9 cellular contexts compared by ENCODE assay signal in the genomic region with DNA sequence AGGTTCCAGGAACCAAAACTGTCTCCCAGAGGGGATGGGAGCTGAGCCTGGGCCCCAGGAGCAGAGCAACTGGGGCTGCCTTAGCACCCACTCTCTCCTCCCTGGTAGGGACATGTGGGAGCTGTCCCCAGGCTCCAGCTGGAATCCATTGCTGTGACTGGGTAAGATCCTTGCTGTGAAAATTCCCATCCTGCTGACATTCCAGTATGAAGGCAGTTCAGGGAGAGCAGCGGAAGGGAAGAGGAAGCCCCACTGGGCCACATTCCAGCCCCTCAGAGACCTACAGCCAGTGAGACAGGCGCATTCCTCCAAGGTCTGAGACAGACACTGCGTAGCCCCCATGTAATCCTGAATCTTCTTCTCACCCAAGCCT. TPM values are rescaled to one million over a fixed set of nuclear protein-coding genes. Genes with fewer than 3 reads are reported as not detected.
A peak's percentile ranks its signal among the peaks of the same experiment; 100 is the strongest.
DNase-seq lines count a peak whose midpoint lies in the region; ATAC-seq and TF ChIP-seq lines count a peak whose summit lies in the region.
"Had no signal": no experiment of that assay in that cellular context is flagged by ENCODE, and none has a peak within 500 bp of the region (broad histone marks: within the 10 kb centered on the region; RNA-seq: fewer than 3 reads in every experiment).

No MANE protein-coding gene starts in this region.

- H3K9me3 ChIP-seq in mesodermal cell (ENCODE audit: control insufficient read depth, low read length) = no peaks in the 10 kb centered on the region

- 33 to 68% methylated on average over 1 to 3 of the region's 3 CpGs for WGBS in mesodermal cell (ENCODE audit: insufficient coverage in 2 of 2), 2 experiments

- TF ChIP-seq CTCF in GM13976 (IDR thresholded peaks at IDR 0.05; ENCODE audit: borderline replicate concordance, control extremely low read depth, extremely low read depth, insufficient read depth, missing control alignments) = no peak

- ATAC-seq in HG03439 (IDR thresholded peaks at IDR 0.05; ENCODE audit: unreplicated experiment) (no peak), GM18511 (IDR thresholded peaks at IDR 0.05; ENCODE audit: unreplicated experiment) (no peak), GM21526 (IDR thresholded peaks at IDR 0.05; ENCODE audit: low FRiP score, unreplicated experiment) (no peak)

- no peaks in the 10 kb centered on the region for H3K36me3 ChIP-seq in mesodermal cell (ENCODE audit: control insufficient read depth, insufficient read depth, low read length)

- H3K27ac ChIP-seq in cingulate gyrus (ENCODE audit: low read depth, low read length) (peak overlapping the region; percentile 89), mesodermal cell (ENCODE audit: low read depth, low read length, severe bottlenecking) (peak overlapping the region; percentile 96)

- H3K4me1 ChIP-seq in mesodermal cell (ENCODE audit: control insufficient read depth, insufficient read depth, low read length, poor library complexity, severe bottlenecking) = peaks cover 75% of the 10 kb centered on the region

- H3K4me3 ChIP-seq in mesodermal cell (ENCODE audit: extremely low read depth, insufficient read depth, low read length, poor library complexity, severe bottlenecking) = no peak overlapping the region

- in situ Hi-C loops in GM13976 (cut with MboI; ENCODE audit: low sequenced_read_pairs, unreplicated experiment) = loop anchor here (25.0 kb wide), 1 partner anchor 381 kb away; no protein-coding TSS in a partner anchor

- DNase-seq in A172 (ENCODE audit: low spot score) (peak; percentile 54), M059J (ENCODE audit: low read depth) (peak; percentile 46), GM13976 (ENCODE audit: low spot score) (no peak)
- DNase-seq: COR-L47 had no signal

RNA-seq across cellular contexts. Expression of gene MYO18A, which starts 24.2 kb away (rescaled TPM):
- total RNA-seq in A172 (2014; rRNA removed; shearing (Covaris generic)) = 35.8 and 43.9 TPM in 2 replicates
- total RNA-seq in M059J (2014; rRNA removed; shearing (Covaris generic)) = 21.8 and 63.3 TPM in 2 replicates
- polyA plus RNA-seq in mesodermal cell (2013, experiment 1 of 2) = 37.5 TPM
- polyA plus RNA-seq in mesodermal cell (2013, experiment 2 of 2) = 23.9 TPM
